Comparison of ENCODE assay signal across 1 cellular context in genomic region chr1:70675737-70676156, GRCh38.
A peak's percentile ranks its signal among the peaks of the same experiment; 100 is the strongest.
TF ChIP-seq lines count a peak whose summit lies in the region.

No MANE protein-coding gene starts in this region.

TF ChIP-seq in K562, 482 proteins besides CTCF, POLR2A, EP300 and RAD21 (continued from another document and continues in another):
- TF ChIP-seq ZNF212 (CRISPR knock-in tag; IDR thresholded peaks at IDR 0.05) (no peak), MEIS2 (IDR thresholded peaks at IDR 0.05; ENCODE audit: partially characterized antibody) (peak; percentile 85), ZSCAN29 (IDR thresholded peaks at IDR 0.05) (no peak), MTA3 (IDR thresholded peaks at IDR 0.05; ENCODE audit: borderline replicate concordance) (peak; percentile 89; the same call in 1 of the 2 replicates), TEAD1 (CRISPR knock-in tag; IDR thresholded peaks at IDR 0.05) (peak; percentile 52 to 72; a peak in 2 of 4 replicates), ARNT (IDR thresholded peaks at IDR 0.05) (peak; percentile 89 to 92), ZNF780A (CRISPR knock-in tag; IDR thresholded peaks at IDR 0.05) (no peak), CXXC5 (CRISPR knock-in tag; IDR thresholded peaks at IDR 0.05) (peak; percentile 86), HMG20B (CRISPR knock-in tag; IDR thresholded peaks at IDR 0.05) (no peak), ZNF140 (CRISPR knock-in tag; IDR thresholded peaks at IDR 0.05) (no peak), ZFX (CRISPR knock-in tag; IDR thresholded peaks at IDR 0.05) (no peak), TCF15 (CRISPR knock-in tag; IDR thresholded peaks at IDR 0.05) (no peak), ZNF311 (CRISPR knock-in tag; IDR thresholded peaks at IDR 0.05) (peak; percentile 62; the same call in 1 of the 2 replicates), TCF7 (IDR thresholded peaks at IDR 0.05; ENCODE audit: borderline replicate concordance) (no peak), ZBTB1 (CRISPR knock-in tag; IDR thresholded peaks at IDR 0.05; ENCODE audit: borderline replicate concordance, low read depth) (peak; percentile 71; the same call in 1 of the 2 replicates), ATF3 (IDR thresholded peaks at IDR 0.05) (0 out of 2 replicates have a peak, but pooled peaks have one; percentile 30), ATF3 (CRISPR knock-in tag; conservative IDR thresholded peaks at IDR 0.05) (no peak), ZNF408 (CRISPR knock-in tag; IDR thresholded peaks at IDR 0.05; ENCODE audit: low read depth) (no peak), SIX5 (IDR thresholded peaks at IDR 0.05; ENCODE audit: borderline replicate concordance in 1 of 2, insufficient read depth in 1 of 2, low read depth in 1 of 2, low read length in 2 of 2) (peak in 1 of 2 experiments; percentile 41; a peak in 2 of 4 replicates), ZNF57 (CRISPR knock-in tag; IDR thresholded peaks at IDR 0.05) (no peak), NEUROD1 (IDR thresholded peaks at IDR 0.05; ENCODE audit: borderline replicate concordance, low read depth, low read length, partially characterized antibody) (peak; percentile 81), ZNF146 (CRISPR knock-in tag; IDR thresholded peaks at IDR 0.05; ENCODE audit: unreplicated experiment) (no peak), E2F3 (CRISPR knock-in tag; IDR thresholded peaks at IDR 0.05) (no peak), SP1 (CRISPR knock-in tag; IDR thresholded peaks at IDR 0.05) (0 out of 2 replicates have a peak, but pooled peaks have one; percentile 26), GTF2A2 (tag; IDR thresholded peaks at IDR 0.05) (no peak), ZKSCAN1 (IDR thresholded peaks at IDR 0.05; ENCODE audit: low read depth, low read length) (no peak), ZNF12 (CRISPR knock-in tag; IDR thresholded peaks at IDR 0.05) (no peak), ZNF699 (CRISPR knock-in tag; IDR thresholded peaks at IDR 0.05; ENCODE audit: insufficient replicate concordance) (no peak), ZC3H8 (IDR thresholded peaks at IDR 0.05) (no peak), NFRKB (IDR thresholded peaks at IDR 0.05; ENCODE audit: low read depth) (no peak), CSDE1 (IDR thresholded peaks at IDR 0.05) (no peak), DDX20 (tag; IDR thresholded peaks at IDR 0.05; ENCODE audit: low read depth) (no peak), FOXP1 (CRISPR knock-in tag; IDR thresholded peaks at IDR 0.05) (no peak), GTF3C2 (IDR thresholded peaks at IDR 0.05; ENCODE audit: borderline replicate concordance, extremely low read depth, insufficient read length) (no peak), SMAD4 (CRISPR knock-in tag; conservative IDR thresholded peaks at IDR 0.05) (peak; percentile 77), FOXJ3 (CRISPR knock-in tag; IDR thresholded peaks at IDR 0.05) (no peak), ADNP (tag; IDR thresholded peaks at IDR 0.05) (0 out of 2 replicates have a peak, but pooled peaks have one; percentile 26), ZFP36 (IDR thresholded peaks at IDR 0.05; ENCODE audit: low read depth, low read length, partially characterized antibody) (peak; percentile 1), ESRRB (CRISPR knock-in tag; IDR thresholded peaks at IDR 0.05; ENCODE audit: borderline replicate concordance) (no peak), ELF2 (CRISPR knock-in tag; IDR thresholded peaks at IDR 0.05) (no peak), HDAC2 (IDR thresholded peaks at IDR 0.05) (peak; percentile 86; the same call in 1 of the 2 replicates), RAD51 (IDR thresholded peaks at IDR 0.05; ENCODE audit: borderline replicate concordance, low read depth) (peak; percentile 39; the same call in 1 of the 2 replicates), SRSF3 (IDR thresholded peaks at IDR 0.05; ENCODE audit: insufficient read depth, low read length) (no peak), EHMT2 (IDR thresholded peaks at IDR 0.05) (peak; percentile 67; the same call in 1 of the 2 replicates), ETS1 (conservative IDR thresholded peaks at IDR 0.05; ENCODE audit: control insufficient read depth, low read depth, low read length) (peak; percentile 75; the same call in 1 of the 2 replicates), SMARCA4 (IDR thresholded peaks at IDR 0.05) (peak; percentile 99), RUNX1 (IDR thresholded peaks at IDR 0.05; ENCODE audit: low read depth) (0 out of 2 replicates have a peak, but pooled peaks have one; percentile 74), ZNF174 (CRISPR knock-in tag; IDR thresholded peaks at IDR 0.05) (no peak), SRSF9 (IDR thresholded peaks at IDR 0.05; ENCODE audit: borderline replicate concordance, low read depth, low read length) (no peak), HDGF (IDR thresholded peaks at IDR 0.05) (no peak), GATA2 (CRISPR knock-in tag; IDR thresholded peaks at IDR 0.05) (peak; percentile 93), HNRNPUL1 (IDR thresholded peaks at IDR 0.05; ENCODE audit: low read length) (no peak)
- TF ChIP-seq, protein P1, sequence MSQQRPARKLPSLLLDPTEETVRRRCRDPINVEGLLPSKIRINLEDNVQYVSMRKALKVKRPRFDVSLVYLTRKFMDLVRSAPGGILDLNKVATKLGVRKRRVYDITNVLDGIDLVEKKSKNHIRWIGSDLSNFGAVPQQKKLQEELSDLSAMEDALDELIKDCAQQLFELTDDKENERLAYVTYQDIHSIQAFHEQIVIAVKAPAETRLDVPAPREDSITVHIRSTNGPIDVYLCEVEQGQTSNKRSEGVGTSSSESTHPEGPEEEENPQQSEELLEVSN (IDR thresholded peaks at IDR 0.05; ENCODE audit: borderline replicate concordance in 1 of 2, extremely low read depth in 1 of 2, insufficient read depth in 1 of 2, insufficient read length in 1 of 2, low read depth in 1 of 2, low read length in 1 of 2, poor library complexity in 1 of 2, severe bottlenecking in 1 of 2): peak in 1 of 2 experiments; percentile 34
- TF ChIP-seq, protein P2, sequence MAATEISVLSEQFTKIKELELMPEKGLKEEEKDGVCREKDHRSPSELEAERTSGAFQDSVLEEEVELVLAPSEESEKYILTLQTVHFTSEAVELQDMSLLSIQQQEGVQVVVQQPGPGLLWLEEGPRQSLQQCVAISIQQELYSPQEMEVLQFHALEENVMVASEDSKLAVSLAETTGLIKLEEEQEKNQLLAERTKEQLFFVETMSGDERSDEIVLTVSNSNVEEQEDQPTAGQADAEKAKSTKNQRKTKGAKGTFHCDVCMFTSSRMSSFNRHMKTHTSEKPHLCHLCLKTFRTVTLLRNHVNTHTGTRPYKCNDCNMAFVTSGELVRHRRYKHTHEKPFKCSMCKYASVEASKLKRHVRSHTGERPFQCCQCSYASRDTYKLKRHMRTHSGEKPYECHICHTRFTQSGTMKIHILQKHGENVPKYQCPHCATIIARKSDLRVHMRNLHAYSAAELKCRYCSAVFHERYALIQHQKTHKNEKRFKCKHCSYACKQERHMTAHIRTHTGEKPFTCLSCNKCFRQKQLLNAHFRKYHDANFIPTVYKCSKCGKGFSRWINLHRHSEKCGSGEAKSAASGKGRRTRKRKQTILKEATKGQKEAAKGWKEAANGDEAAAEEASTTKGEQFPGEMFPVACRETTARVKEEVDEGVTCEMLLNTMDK (IDR thresholded peaks at IDR 0.05; ENCODE audit: borderline replicate concordance, insufficient read depth, low read depth, low read length, poor library complexity, severe bottlenecking): peak; percentile 23
- TF ChIP-seq, protein P3, sequence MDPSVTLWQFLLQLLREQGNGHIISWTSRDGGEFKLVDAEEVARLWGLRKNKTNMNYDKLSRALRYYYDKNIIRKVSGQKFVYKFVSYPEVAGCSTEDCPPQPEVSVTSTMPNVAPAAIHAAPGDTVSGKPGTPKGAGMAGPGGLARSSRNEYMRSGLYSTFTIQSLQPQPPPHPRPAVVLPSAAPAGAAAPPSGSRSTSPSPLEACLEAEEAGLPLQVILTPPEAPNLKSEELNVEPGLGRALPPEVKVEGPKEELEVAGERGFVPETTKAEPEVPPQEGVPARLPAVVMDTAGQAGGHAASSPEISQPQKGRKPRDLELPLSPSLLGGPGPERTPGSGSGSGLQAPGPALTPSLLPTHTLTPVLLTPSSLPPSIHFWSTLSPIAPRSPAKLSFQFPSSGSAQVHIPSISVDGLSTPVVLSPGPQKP (CRISPR knock-in tag; IDR thresholded peaks at IDR 0.05): no peak
- TF ChIP-seq, protein P4, sequence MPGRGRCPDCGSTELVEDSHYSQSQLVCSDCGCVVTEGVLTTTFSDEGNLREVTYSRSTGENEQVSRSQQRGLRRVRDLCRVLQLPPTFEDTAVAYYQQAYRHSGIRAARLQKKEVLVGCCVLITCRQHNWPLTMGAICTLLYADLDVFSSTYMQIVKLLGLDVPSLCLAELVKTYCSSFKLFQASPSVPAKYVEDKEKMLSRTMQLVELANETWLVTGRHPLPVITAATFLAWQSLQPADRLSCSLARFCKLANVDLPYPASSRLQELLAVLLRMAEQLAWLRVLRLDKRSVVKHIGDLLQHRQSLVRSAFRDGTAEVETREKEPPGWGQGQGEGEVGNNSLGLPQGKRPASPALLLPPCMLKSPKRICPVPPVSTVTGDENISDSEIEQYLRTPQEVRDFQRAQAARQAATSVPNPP (IDR thresholded peaks at IDR 0.05; ENCODE audit: borderline replicate concordance, insufficient read depth, insufficient read length): no peak
- TF ChIP-seq, protein P5, sequence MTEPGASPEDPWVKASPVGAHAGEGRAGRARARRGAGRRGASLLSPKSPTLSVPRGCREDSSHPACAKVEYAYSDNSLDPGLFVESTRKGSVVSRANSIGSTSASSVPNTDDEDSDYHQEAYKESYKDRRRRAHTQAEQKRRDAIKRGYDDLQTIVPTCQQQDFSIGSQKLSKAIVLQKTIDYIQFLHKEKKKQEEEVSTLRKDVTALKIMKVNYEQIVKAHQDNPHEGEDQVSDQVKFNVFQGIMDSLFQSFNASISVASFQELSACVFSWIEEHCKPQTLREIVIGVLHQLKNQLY (CRISPR knock-in tag; conservative IDR thresholded peaks at IDR 0.05): no peak
- TF ChIP-seq, protein P6, sequence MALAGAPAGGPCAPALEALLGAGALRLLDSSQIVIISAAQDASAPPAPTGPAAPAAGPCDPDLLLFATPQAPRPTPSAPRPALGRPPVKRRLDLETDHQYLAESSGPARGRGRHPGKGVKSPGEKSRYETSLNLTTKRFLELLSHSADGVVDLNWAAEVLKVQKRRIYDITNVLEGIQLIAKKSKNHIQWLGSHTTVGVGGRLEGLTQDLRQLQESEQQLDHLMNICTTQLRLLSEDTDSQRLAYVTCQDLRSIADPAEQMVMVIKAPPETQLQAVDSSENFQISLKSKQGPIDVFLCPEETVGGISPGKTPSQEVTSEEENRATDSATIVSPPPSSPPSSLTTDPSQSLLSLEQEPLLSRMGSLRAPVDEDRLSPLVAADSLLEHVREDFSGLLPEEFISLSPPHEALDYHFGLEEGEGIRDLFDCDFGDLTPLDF (CRISPR knock-in tag; IDR thresholded peaks at IDR 0.05): no peak
- TF ChIP-seq, protein P7, sequence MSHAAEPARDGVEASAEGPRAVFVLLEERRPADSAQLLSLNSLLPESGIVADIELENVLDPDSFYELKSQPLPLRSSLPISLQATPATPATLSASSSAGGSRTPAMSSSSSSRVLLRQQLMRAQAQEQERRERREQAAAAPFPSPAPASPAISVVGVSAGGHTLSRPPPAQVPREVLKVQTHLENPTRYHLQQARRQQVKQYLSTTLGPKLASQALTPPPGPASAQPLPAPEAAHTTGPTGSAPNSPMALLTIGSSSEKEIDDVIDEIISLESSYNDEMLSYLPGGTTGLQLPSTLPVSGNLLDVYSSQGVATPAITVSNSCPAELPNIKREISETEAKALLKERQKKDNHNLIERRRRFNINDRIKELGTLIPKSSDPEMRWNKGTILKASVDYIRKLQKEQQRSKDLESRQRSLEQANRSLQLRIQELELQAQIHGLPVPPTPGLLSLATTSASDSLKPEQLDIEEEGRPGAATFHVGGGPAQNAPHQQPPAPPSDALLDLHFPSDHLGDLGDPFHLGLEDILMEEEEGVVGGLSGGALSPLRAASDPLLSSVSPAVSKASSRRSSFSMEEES (CRISPR knock-in tag; IDR thresholded peaks at IDR 0.05): no peak
